In genomic region chr2:219593154-219593553, GRCh38 we compare ENCODE assay signal across 1 cellular context.
TF ChIP-seq lines count a peak whose summit lies in the region.

No MANE protein-coding gene starts in this region.

TF ChIP-seq in HepG2, 621 proteins besides CTCF, POLR2A, EP300 and RAD21:
- TF ChIP-seq ZNF770 (CRISPR knock-in tag; IDR thresholded peaks at IDR 0.05) (peak; percentile 88), ZMYM3 (CRISPR knock-in tag; IDR thresholded peaks at IDR 0.05) (peak; percentile 64), HNF4A (CRISPR knock-in tag; IDR thresholded peaks at IDR 0.05) (0 out of 2 replicates have a peak, but pooled peaks have one; percentile 12), HDAC1 (CRISPR knock-in tag; IDR thresholded peaks at IDR 0.05) (no peak)
TF ChIP-seq in HepG2: peak in this region for 3.
